2 cellular contexts compared by ENCODE assay signal in genomic region chr2:61660511-61661388, GRCh38.
TF ChIP-seq lines count a peak whose summit lies in the region.

No MANE protein-coding gene starts in this region.

TF ChIP-seq in SK-N-SH, 30 proteins besides CTCF, POLR2A, EP300 and RAD21 (continued from another document):
- TF ChIP-seq REST (IDR thresholded peaks at IDR 0.05; ENCODE audit: low read depth, low read length) (no peak), YY1 (IDR thresholded peaks at IDR 0.05; ENCODE audit: low read depth) (no peak), MXI1 (IDR thresholded peaks at IDR 0.05; ENCODE audit: low read depth, low read length) (no peak), USF2 (IDR thresholded peaks at IDR 0.05; ENCODE audit: borderline replicate concordance, low read depth, low read length) (no peak), RXRA (IDR thresholded peaks at IDR 0.05; ENCODE audit: borderline replicate concordance, low read depth) (no peak), CHD2 (IDR thresholded peaks at IDR 0.05; ENCODE audit: low read length, partially characterized antibody) (no peak), NFIC (IDR thresholded peaks at IDR 0.05; ENCODE audit: borderline replicate concordance) (no peak), ELF1 (IDR thresholded peaks at IDR 0.05) (no peak), GATA2 (CRISPR knock-in tag; IDR thresholded peaks at IDR 0.05) (no peak), IRF3 (IDR thresholded peaks at IDR 0.05; ENCODE audit: low read depth, low read length) (no peak)

TF ChIP-seq in liver, 16 proteins besides CTCF, POLR2A, EP300 and RAD21 (continued from another document):
- TF ChIP-seq REST (IDR thresholded peaks at IDR 0.05) = no peak
- no peak for TF ChIP-seq EGR1 (IDR thresholded peaks at IDR 0.05; ENCODE audit: low read depth in 2 of 2)
- no peak for TF ChIP-seq FOXA2 (IDR thresholded peaks at IDR 0.05)
- no peak for TF ChIP-seq TAF1 (conservative IDR thresholded peaks at IDR 0.05)
- TF ChIP-seq SP1 (IDR thresholded peaks at IDR 0.05) = peak; percentile 79
